22 cellular contexts compared by ENCODE assay signal in the genomic region with DNA sequence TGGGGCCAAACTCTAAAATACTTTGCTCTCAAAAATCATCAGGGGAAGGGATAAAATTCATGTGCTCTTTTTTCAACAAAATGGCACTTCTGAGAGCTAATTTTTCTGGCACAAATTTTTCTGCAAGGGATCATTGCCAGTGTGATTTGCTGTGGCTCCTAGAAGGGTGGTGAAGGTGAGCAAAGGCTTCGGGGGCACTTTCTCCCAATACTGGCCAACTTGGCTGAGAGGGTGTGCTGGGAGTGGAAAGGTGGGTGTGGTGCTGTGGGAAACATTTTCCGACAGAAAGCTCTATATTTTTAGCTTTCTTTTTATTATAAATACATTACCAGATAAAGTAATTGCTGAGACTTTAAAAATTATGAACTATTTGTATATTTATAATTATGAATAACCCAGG. TPM values are rescaled to one million over a fixed set of nuclear protein-coding genes. Genes with fewer than 3 reads are reported as not detected.
"Had no signal": no experiment of that assay in that cellular context is flagged by ENCODE, and none has a peak within 500 bp of the region (broad histone marks: within the 10 kb centered on the region; RNA-seq: fewer than 3 reads in every experiment).

No MANE protein-coding gene starts in this region.

- H3K9me3 ChIP-seq: left lung, upper lobe of right lung had no signal

- H3K4me3 ChIP-seq: dorsolateral prefrontal cortex, left lung, neural progenitor cell, SK-N-MC, skin epidermis, upper lobe of right lung had no signal

- H3K4me3 Mint-ChIP-seq: activated CD4-positive, alpha-beta memory T cell treated with anti-CD3 and anti-CD28 coated beads for 36 hours; activated CD4-positive, alpha-beta T cell treated with anti-CD3 and anti-CD28 coated beads for 36 hours; activated naive CD8-positive, alpha-beta T cell; naive B cell; neural progenitor cell; stimulated activated naive CD8-positive, alpha-beta T cell treated with anti-CD3 and anti-CD28 coated beads, Interleukin-15, amount 100 ng/mL, for 72 hours had no signal

- H3K4me1 ChIP-seq: left lung, neural progenitor cell, upper lobe of right lung had no signal

- H3K4me2 ChIP-seq: neural progenitor cell had no signal

- DNase-seq: activated CD4-positive, alpha-beta memory T cell treated with anti-CD3 and anti-CD28 coated beads for 36 hours; activated CD4-positive, alpha-beta T cell treated with anti-CD3 and anti-CD28 coated beads for 36 hours; activated T-cell treated with anti-CD3 and anti-CD28 coated beads for 4 hours; amniotic stem cell; caudate nucleus; dorsolateral prefrontal cortex; foreskin fibroblast; glutamatergic neuron; left lung; naive B cell; stimulated activated CD4-positive, alpha-beta T cell treated with anti-CD3 and anti-CD28 coated beads, Interleukin-4, amount 100 ng/mL, for 1 hour; stimulated activated naive CD8-positive, alpha-beta T cell treated with anti-CD3 and anti-CD28 coated beads, Interleukin-15, amount 100 ng/mL, for 72 hours; upper lobe of right lung had no signal

- H3K9ac ChIP-seq: neural progenitor cell had no signal

- H3K27ac ChIP-seq: dorsolateral prefrontal cortex, left lung, neural progenitor cell, SK-N-MC, skin epidermis, upper lobe of right lung had no signal

- ATAC-seq: activated CD4-positive, alpha-beta T cell treated with anti-CD3 and anti-CD28 coated beads for 36 hours; left lung; stimulated activated naive CD8-positive, alpha-beta T cell treated with anti-CD3 and anti-CD28 coated beads, Interleukin-15, amount 100 ng/mL, for 72 hours; upper lobe of right lung had no signal

- H3K27me3 Mint-ChIP-seq: activated CD4-positive, alpha-beta memory T cell treated with anti-CD3 and anti-CD28 coated beads for 36 hours; activated CD4-positive, alpha-beta T cell treated with anti-CD3 and anti-CD28 coated beads for 36 hours; activated naive CD8-positive, alpha-beta T cell; naive B cell; stimulated activated naive CD8-positive, alpha-beta T cell treated with anti-CD3 and anti-CD28 coated beads, Interleukin-15, amount 100 ng/mL, for 72 hours had no signal

- H3K27me3 ChIP-seq: dorsolateral prefrontal cortex, left lung, neural progenitor cell, upper lobe of right lung had no signal

- H3K4me1 Mint-ChIP-seq: activated CD4-positive, alpha-beta T cell treated with anti-CD3 and anti-CD28 coated beads for 36 hours; naive B cell; stimulated activated naive CD8-positive, alpha-beta T cell treated with anti-CD3 and anti-CD28 coated beads, Interleukin-15, amount 100 ng/mL, for 72 hours had no signal

- H3K27ac Mint-ChIP-seq: activated CD4-positive, alpha-beta memory T cell treated with anti-CD3 and anti-CD28 coated beads for 36 hours; activated CD4-positive, alpha-beta T cell treated with anti-CD3 and anti-CD28 coated beads for 36 hours; activated naive CD8-positive, alpha-beta T cell; stimulated activated naive CD8-positive, alpha-beta T cell treated with anti-CD3 and anti-CD28 coated beads, Interleukin-15, amount 100 ng/mL, for 72 hours had no signal

- H3K36me3 ChIP-seq: left lung, neural progenitor cell, upper lobe of right lung had no signal

- H3K9me3 Mint-ChIP-seq: activated CD4-positive, alpha-beta memory T cell treated with anti-CD3 and anti-CD28 coated beads for 36 hours; neural progenitor cell; stimulated activated naive CD8-positive, alpha-beta T cell treated with anti-CD3 and anti-CD28 coated beads, Interleukin-15, amount 100 ng/mL, for 72 hours had no signal

- H3K36me3 Mint-ChIP-seq: activated CD4-positive, alpha-beta memory T cell treated with anti-CD3 and anti-CD28 coated beads for 36 hours; activated naive CD8-positive, alpha-beta T cell; naive B cell; neural progenitor cell had no signal

RNA-seq across cellular contexts. Expression of gene SMYD1, which starts 0.4 kb away (rescaled TPM):
- total RNA-seq: activated CD4-positive, alpha-beta memory T cell treated with anti-CD3 and anti-CD28 coated beads for 36 hours; activated CD4-positive, alpha-beta T cell treated with anti-CD3 and anti-CD28 coated beads for 36 hours; kidney epithelial cell; osteocyte; pulmonary artery endothelial cell; T-helper 2 cell treated with Interferon-gamma antibody and Interleukin-4, amounts not matched to agents 100 ng/mL and 5 ng/mL, for 36 hours; temporal lobe; upper lobe of right lung had no signal

RNA-seq across cellular contexts. Expression of gene RNU2-63P, which starts 51.7 kb away (rescaled TPM):
- total RNA-seq: kidney epithelial cell, left lung, osteocyte, pulmonary artery endothelial cell, temporal lobe, upper lobe of right lung had no signal

RNA-seq across cellular contexts. Expression of gene FABP1, which starts 59.8 kb away (rescaled TPM):
- total RNA-seq: activated CD4-positive, alpha-beta memory T cell treated with anti-CD3 and anti-CD28 coated beads for 36 hours; activated CD4-positive, alpha-beta T cell treated with anti-CD3 and anti-CD28 coated beads for 36 hours; kidney epithelial cell; left lung; osteocyte; pulmonary artery endothelial cell; T-helper 2 cell treated with Interferon-gamma antibody and Interleukin-4, amounts not matched to agents 100 ng/mL and 5 ng/mL, for 36 hours; temporal lobe; upper lobe of right lung had no signal
